In genomic region chr13:59461411-59461810, GRCh38 we compare ENCODE assay signal across 1 cellular context.
A peak's percentile ranks its signal among the peaks of the same experiment; 100 is the strongest.
TF ChIP-seq lines count a peak whose summit lies in the region.

No MANE protein-coding gene starts in this region.

TF ChIP-seq in K562, 482 proteins besides CTCF, POLR2A, EP300 and RAD21 (continued from another document and continues in another):
- TF ChIP-seq CHAMP1 (IDR thresholded peaks at IDR 0.05) (0 out of 2 replicates have a peak, but pooled peaks have one; percentile 36), TEAD4 (IDR thresholded peaks at IDR 0.05; ENCODE audit: low read length) (peak; percentile 91), TEAD4 (CRISPR knock-in tag; IDR thresholded peaks at IDR 0.05; ENCODE audit: borderline replicate concordance) (no peak), MITF (IDR thresholded peaks at IDR 0.05) (no peak), KDM1A (IDR thresholded peaks at IDR 0.05) (no peak; a peak in 1 of 4 replicates), HCFC1 (IDR thresholded peaks at IDR 0.05; ENCODE audit: low read depth, low read length) (no peak), STAT5A (IDR thresholded peaks at IDR 0.05; ENCODE audit: borderline replicate concordance, low read length) (peak; percentile 49; the same call in 1 of the 2 replicates), CREBBP (IDR thresholded peaks at IDR 0.05; ENCODE audit: low read depth, low read length) (no peak), BRCA1 (IDR thresholded peaks at IDR 0.05) (no peak), BRCA1 (CRISPR knock-in tag; IDR thresholded peaks at IDR 0.05) (no peak), HSF4 (CRISPR knock-in tag; IDR thresholded peaks at IDR 0.05; ENCODE audit: borderline replicate concordance) (no peak), NELFE (IDR thresholded peaks at IDR 0.05; ENCODE audit: insufficient read depth, insufficient read length) (no peak), ZMIZ1 (IDR thresholded peaks at IDR 0.05; ENCODE audit: low read depth in 2 of 2, low read length in 2 of 2) (peak in 1 of 2 experiments; percentile 71; a peak in 1 of 4 replicates), ZNF146 (CRISPR knock-in tag; IDR thresholded peaks at IDR 0.05; ENCODE audit: unreplicated experiment) (no peak), EZH2 (IDR thresholded peaks at IDR 0.05; ENCODE audit: borderline replicate concordance, low read depth, low read length) (no peak), TRIM28 (IDR thresholded peaks at IDR 0.05) (no peak), ZNF347 (CRISPR knock-in tag; IDR thresholded peaks at IDR 0.05; ENCODE audit: low read depth) (no peak), TCF3 (CRISPR knock-in tag; IDR thresholded peaks at IDR 0.05) (peak; percentile 76), RUNX1 (IDR thresholded peaks at IDR 0.05; ENCODE audit: low read depth) (no peak), PML (IDR thresholded peaks at IDR 0.05; ENCODE audit: low read length) (peak; percentile 78), ZNF121 (CRISPR knock-in tag; conservative IDR thresholded peaks at IDR 0.05) (no peak), USF1 (CRISPR knock-in tag; IDR thresholded peaks at IDR 0.05) (no peak), TFE3 (CRISPR knock-in tag; IDR thresholded peaks at IDR 0.05) (no peak), STAT6 (CRISPR knock-in tag; IDR thresholded peaks at IDR 0.05) (no peak), EGR1 (conservative IDR thresholded peaks at IDR 0.05) (peak; percentile 42; the same call in 1 of the 2 replicates), ZNF174 (CRISPR knock-in tag; IDR thresholded peaks at IDR 0.05) (no peak), ZNF12 (CRISPR knock-in tag; IDR thresholded peaks at IDR 0.05) (no peak), KDM2B (CRISPR knock-in tag; IDR thresholded peaks at IDR 0.05) (no peak), TEAD2 (tag; IDR thresholded peaks at IDR 0.05) (no peak), SMARCE1 (IDR thresholded peaks at IDR 0.05) (peak; percentile 51; the same call in 1 of the 2 replicates), THRA (IDR thresholded peaks at IDR 0.05) (no peak), JUND (IDR thresholded peaks at IDR 0.05; ENCODE audit: borderline replicate concordance, low read depth, low read length) (0 out of 2 replicates have a peak, but pooled peaks have one; percentile 16), JUND (tag; IDR thresholded peaks at IDR 0.05; ENCODE audit: borderline replicate concordance, low read depth, low read length) (no peak), KLF13 (tag; IDR thresholded peaks at IDR 0.05; ENCODE audit: borderline replicate concordance, low read depth) (no peak), IRF2 (CRISPR knock-in tag; IDR thresholded peaks at IDR 0.05) (no peak), SMARCB1 (IDR thresholded peaks at IDR 0.05; ENCODE audit: insufficient read length, low read depth) (no peak), ZNF507 (tag; conservative IDR thresholded peaks at IDR 0.05) (no peak), ETV1 (tag; conservative IDR thresholded peaks at IDR 0.05; ENCODE audit: low read depth) (peak; percentile 47; the same call in 1 of the 2 replicates), CBFA2T2 (conservative IDR thresholded peaks at IDR 0.05) (peak; percentile 79), ETV6 (IDR thresholded peaks at IDR 0.05; ENCODE audit: borderline replicate concordance in 1 of 2, low read depth in 2 of 2, low read length in 1 of 2) (no peak), ETV6 (CRISPR knock-in tag; IDR thresholded peaks at IDR 0.05; ENCODE audit: borderline replicate concordance) (no peak), THRB (CRISPR knock-in tag; conservative IDR thresholded peaks at IDR 0.05) (no peak), PRMT5 (CRISPR knock-in tag; IDR thresholded peaks at IDR 0.05) (no peak), ZNF224 (CRISPR knock-in tag; IDR thresholded peaks at IDR 0.05) (no peak), NEUROD1 (IDR thresholded peaks at IDR 0.05; ENCODE audit: borderline replicate concordance, low read depth, low read length, partially characterized antibody) (peak; percentile 23), PBX2 (CRISPR knock-in tag; IDR thresholded peaks at IDR 0.05; ENCODE audit: low read depth) (no peak), PBX2 (tag; conservative IDR thresholded peaks at IDR 0.05; ENCODE audit: low read depth) (no peak), POLR2AphosphoS5 (IDR thresholded peaks at IDR 0.05; ENCODE audit: control insufficient read depth, insufficient read depth, low read depth, low read length) (peak; percentile 41; the same call in 1 of the 2 replicates), PCBP2 (IDR thresholded peaks at IDR 0.05; ENCODE audit: low read depth, low read length, poor library complexity, severe bottlenecking) (no peak), POLR2H (tag; IDR thresholded peaks at IDR 0.05; ENCODE audit: low read depth) (no peak), ZBTB17 (CRISPR knock-in tag; IDR thresholded peaks at IDR 0.05) (no peak), MTA1 (IDR thresholded peaks at IDR 0.05; ENCODE audit: borderline replicate concordance) (no peak), ZNF140 (CRISPR knock-in tag; IDR thresholded peaks at IDR 0.05) (no peak), RBM17 (IDR thresholded peaks at IDR 0.05; ENCODE audit: borderline replicate concordance, low read depth, low read length) (no peak)
